ENCODE assay signal across 1 cellular context in the genomic region with DNA sequence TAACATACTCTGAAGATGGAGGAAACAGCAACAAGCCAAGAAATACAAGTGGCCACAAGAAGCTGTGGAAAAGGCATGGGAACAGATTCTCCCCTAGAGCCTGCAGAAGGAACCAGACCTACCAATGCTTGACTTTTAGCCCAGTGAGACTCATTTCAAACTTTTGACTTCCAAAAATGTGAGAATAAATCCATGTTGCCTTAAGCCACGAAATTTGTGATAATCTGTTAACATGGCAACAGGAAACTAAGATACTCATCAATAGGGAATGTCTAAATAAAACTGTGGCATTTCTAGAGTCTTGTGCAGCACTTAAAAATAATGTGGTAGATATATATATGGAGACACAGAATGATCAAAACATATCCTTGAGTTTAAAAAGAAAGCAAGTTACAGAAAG.
TF ChIP-seq lines count a peak whose summit lies in the region.

No MANE protein-coding gene starts in this region.

TF ChIP-seq in IMR-90, 13 proteins besides CTCF, POLR2A, EP300 and RAD21 (continued from another document):
- TF ChIP-seq, protein P1, sequence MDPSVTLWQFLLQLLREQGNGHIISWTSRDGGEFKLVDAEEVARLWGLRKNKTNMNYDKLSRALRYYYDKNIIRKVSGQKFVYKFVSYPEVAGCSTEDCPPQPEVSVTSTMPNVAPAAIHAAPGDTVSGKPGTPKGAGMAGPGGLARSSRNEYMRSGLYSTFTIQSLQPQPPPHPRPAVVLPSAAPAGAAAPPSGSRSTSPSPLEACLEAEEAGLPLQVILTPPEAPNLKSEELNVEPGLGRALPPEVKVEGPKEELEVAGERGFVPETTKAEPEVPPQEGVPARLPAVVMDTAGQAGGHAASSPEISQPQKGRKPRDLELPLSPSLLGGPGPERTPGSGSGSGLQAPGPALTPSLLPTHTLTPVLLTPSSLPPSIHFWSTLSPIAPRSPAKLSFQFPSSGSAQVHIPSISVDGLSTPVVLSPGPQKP (IDR thresholded peaks at IDR 0.05; ENCODE audit: borderline replicate concordance, low read depth, low read length), result no peak
